In genomic region chr7:73572767-73573186, GRCh38 we compare ENCODE assay signal across 1 cellular context.
TF ChIP-seq lines count a peak whose summit lies in the region.

No MANE protein-coding gene starts in this region.

TF ChIP-seq in GM12878, 131 proteins besides CTCF, POLR2A, EP300 and RAD21:
- TF ChIP-seq, protein P1, sequence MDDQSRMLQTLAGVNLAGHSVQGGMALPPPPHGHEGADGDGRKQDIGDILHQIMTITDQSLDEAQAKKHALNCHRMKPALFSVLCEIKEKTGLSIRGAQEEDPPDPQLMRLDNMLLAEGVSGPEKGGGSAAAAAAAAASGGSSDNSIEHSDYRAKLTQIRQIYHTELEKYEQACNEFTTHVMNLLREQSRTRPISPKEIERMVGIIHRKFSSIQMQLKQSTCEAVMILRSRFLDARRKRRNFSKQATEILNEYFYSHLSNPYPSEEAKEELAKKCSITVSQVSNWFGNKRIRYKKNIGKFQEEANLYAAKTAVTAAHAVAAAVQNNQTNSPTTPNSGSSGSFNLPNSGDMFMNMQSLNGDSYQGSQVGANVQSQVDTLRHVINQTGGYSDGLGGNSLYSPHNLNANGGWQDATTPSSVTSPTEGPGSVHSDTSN (IDR thresholded peaks at IDR 0.05; ENCODE audit: insufficient replicate concordance, low read depth, low read length) = no peak
- TF ChIP-seq, protein P2, sequence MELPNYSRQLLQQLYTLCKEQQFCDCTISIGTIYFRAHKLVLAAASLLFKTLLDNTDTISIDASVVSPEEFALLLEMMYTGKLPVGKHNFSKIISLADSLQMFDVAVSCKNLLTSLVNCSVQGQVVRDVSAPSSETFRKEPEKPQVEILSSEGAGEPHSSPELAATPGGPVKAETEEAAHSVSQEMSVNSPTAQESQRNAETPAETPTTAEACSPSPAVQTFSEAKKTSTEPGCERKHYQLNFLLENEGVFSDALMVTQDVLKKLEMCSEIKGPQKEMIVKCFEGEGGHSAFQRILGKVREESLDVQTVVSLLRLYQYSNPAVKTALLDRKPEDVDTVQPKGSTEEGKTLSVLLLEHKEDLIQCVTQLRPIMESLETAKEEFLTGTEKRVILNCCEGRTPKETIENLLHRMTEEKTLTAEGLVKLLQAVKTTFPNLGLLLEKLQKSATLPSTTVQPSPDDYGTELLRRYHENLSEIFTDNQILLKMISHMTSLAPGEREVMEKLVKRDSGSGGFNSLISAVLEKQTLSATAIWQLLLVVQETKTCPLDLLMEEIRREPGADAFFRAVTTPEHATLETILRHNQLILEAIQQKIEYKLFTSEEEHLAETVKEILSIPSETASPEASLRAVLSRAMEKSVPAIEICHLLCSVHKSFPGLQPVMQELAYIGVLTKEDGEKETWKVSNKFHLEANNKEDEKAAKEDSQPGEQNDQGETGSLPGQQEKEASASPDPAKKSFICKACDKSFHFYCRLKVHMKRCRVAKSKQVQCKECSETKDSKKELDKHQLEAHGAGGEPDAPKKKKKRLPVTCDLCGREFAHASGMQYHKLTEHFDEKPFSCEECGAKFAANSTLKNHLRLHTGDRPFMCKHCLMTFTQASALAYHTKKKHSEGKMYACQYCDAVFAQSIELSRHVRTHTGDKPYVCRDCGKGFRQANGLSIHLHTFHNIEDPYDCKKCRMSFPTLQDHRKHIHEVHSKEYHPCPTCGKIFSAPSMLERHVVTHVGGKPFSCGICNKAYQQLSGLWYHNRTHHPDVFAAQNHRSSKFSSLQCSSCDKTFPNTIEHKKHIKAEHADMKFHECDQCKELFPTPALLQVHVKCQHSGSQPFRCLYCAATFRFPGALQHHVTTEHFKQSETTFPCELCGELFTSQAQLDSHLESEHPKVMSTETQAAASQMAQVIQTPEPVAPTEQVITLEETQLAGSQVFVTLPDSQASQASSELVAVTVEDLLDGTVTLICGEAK (IDR thresholded peaks at IDR 0.05; ENCODE audit: borderline replicate concordance) = no peak
- no peak for TF ChIP-seq CHD1 (IDR thresholded peaks at IDR 0.05; ENCODE audit: low read depth, low read length)
- no peak for TF ChIP-seq EZH2 (IDR thresholded peaks at IDR 0.05; ENCODE audit: borderline replicate concordance, control insufficient read depth, low read depth, low read length)
- TF ChIP-seq, protein P3, sequence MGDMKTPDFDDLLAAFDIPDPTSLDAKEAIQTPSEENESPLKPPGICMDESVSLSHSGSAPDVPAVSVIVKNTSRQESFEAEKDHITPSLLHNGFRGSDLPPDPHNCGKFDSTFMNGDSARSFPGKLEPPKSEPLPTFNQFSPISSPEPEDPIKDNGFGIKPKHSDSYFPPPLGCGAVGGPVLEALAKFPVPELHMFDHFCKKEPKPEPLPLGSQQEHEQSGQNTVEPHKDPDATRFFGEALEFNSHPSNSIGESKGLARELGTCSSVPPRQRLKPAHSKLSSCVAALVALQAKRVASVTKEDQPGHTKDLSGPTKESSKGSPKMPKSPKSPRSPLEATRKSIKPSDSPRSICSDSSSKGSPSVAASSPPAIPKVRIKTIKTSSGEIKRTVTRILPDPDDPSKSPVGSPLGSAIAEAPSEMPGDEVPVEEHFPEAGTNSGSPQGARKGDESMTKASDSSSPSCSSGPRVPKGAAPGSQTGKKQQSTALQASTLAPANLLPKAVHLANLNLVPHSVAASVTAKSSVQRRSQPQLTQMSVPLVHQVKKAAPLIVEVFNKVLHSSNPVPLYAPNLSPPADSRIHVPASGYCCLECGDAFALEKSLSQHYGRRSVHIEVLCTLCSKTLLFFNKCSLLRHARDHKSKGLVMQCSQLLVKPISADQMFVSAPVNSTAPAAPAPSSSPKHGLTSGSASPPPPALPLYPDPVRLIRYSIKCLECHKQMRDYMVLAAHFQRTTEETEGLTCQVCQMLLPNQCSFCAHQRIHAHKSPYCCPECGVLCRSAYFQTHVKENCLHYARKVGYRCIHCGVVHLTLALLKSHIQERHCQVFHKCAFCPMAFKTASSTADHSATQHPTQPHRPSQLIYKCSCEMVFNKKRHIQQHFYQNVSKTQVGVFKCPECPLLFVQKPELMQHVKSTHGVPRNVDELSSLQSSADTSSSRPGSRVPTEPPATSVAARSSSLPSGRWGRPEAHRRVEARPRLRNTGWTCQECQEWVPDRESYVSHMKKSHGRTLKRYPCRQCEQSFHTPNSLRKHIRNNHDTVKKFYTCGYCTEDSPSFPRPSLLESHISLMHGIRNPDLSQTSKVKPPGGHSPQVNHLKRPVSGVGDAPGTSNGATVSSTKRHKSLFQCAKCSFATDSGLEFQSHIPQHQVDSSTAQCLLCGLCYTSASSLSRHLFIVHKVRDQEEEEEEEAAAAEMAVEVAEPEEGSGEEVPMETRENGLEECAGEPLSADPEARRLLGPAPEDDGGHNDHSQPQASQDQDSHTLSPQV (IDR thresholded peaks at IDR 0.05) = no peak
- TF ChIP-seq RAD51 (IDR thresholded peaks at IDR 0.05) = no peak
- no peak for TF ChIP-seq FOXM1 (IDR thresholded peaks at IDR 0.05; ENCODE audit: low read depth, low read length)
- TF ChIP-seq, protein P4, sequence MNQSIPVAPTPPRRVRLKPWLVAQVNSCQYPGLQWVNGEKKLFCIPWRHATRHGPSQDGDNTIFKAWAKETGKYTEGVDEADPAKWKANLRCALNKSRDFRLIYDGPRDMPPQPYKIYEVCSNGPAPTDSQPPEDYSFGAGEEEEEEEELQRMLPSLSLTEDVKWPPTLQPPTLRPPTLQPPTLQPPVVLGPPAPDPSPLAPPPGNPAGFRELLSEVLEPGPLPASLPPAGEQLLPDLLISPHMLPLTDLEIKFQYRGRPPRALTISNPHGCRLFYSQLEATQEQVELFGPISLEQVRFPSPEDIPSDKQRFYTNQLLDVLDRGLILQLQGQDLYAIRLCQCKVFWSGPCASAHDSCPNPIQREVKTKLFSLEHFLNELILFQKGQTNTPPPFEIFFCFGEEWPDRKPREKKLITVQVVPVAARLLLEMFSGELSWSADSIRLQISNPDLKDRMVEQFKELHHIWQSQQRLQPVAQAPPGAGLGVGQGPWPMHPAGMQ (IDR thresholded peaks at IDR 0.05; ENCODE audit: borderline replicate concordance) = no peak
- TF ChIP-seq TCF7 (IDR thresholded peaks at IDR 0.05; ENCODE audit: borderline replicate concordance) = no peak
- no peak for TF ChIP-seq LARP7 (IDR thresholded peaks at IDR 0.05)
- no peak for TF ChIP-seq MYB (IDR thresholded peaks at IDR 0.05; ENCODE audit: borderline replicate concordance, low read depth, low read length)
- TF ChIP-seq SP1 (IDR thresholded peaks at IDR 0.05; ENCODE audit: low read depth, low read length) = no peak
- no peak for TF ChIP-seq BCL11A (IDR thresholded peaks at IDR 0.05; ENCODE audit: low read depth, low read length)
- no peak for TF ChIP-seq ZNF24 (IDR thresholded peaks at IDR 0.05)
- TF ChIP-seq NR2C2 (IDR thresholded peaks at IDR 0.05; ENCODE audit: borderline replicate concordance, control insufficient read depth, insufficient read length, low read depth) = no peak
- TF ChIP-seq, protein P5, sequence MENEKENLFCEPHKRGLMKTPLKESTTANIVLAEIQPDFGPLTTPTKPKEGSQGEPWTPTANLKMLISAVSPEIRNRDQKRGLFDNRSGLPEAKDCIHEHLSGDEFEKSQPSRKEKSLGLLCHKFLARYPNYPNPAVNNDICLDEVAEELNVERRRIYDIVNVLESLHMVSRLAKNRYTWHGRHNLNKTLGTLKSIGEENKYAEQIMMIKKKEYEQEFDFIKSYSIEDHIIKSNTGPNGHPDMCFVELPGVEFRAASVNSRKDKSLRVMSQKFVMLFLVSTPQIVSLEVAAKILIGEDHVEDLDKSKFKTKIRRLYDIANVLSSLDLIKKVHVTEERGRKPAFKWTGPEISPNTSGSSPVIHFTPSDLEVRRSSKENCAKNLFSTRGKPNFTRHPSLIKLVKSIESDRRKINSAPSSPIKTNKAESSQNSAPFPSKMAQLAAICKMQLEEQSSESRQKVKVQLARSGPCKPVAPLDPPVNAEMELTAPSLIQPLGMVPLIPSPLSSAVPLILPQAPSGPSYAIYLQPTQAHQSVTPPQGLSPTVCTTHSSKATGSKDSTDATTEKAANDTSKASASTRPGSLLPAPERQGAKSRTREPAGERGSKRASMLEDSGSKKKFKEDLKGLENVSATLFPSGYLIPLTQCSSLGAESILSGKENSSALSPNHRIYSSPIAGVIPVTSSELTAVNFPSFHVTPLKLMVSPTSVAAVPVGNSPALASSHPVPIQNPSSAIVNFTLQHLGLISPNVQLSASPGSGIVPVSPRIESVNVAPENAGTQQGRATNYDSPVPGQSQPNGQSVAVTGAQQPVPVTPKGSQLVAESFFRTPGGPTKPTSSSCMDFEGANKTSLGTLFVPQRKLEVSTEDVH (IDR thresholded peaks at IDR 0.05; ENCODE audit: low read depth, partially characterized antibody) = no peak
- TF ChIP-seq, protein P6, sequence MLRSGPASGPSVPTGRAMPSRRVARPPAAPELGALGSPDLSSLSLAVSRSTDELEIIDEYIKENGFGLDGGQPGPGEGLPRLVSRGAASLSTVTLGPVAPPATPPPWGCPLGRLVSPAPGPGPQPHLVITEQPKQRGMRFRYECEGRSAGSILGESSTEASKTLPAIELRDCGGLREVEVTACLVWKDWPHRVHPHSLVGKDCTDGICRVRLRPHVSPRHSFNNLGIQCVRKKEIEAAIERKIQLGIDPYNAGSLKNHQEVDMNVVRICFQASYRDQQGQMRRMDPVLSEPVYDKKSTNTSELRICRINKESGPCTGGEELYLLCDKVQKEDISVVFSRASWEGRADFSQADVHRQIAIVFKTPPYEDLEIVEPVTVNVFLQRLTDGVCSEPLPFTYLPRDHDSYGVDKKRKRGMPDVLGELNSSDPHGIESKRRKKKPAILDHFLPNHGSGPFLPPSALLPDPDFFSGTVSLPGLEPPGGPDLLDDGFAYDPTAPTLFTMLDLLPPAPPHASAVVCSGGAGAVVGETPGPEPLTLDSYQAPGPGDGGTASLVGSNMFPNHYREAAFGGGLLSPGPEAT (IDR thresholded peaks at IDR 0.05; ENCODE audit: low read depth) = no peak
- no peak for TF ChIP-seq SIX5 (IDR thresholded peaks at IDR 0.05; ENCODE audit: low read depth, low read length, severe bottlenecking)
